ENCODE assay signal across 1 cellular context in the genomic region with DNA sequence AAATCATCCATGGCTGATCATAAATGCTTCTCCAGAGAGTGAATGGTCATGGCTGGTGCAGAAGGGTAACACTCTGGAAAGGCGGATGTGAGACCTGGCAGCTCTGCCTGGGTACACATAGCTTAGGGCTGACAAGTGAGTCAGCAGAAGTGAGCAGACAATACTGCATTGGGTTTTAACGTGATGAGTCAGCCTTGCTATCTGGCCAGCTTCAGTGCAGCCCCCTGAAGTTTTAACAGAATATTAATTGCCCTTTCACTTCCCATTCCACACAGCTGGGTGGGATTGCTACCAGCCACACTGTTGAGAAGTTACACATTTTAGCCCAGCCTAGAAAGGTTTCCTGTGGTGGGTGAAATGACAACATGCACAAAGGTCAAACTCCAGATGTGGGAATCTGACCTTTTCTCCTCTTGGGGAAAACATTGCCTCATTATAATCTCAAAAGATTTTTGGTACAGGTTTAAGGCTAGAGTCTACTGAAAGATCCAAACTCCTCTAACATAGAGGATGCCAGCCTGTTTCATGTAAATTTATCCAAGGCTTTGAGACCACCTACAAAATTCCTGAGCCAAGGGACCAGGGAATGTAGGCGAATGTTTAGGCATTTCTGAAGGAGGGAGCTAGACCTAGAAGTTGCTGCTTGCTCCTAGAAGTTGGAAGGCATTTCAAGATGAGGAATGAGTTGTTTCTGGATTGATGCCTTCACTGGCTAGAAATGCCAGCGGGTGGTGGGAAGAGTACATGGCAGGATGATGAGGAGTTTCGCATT.
TF ChIP-seq lines count a peak whose summit lies in the region.

No MANE protein-coding gene starts in this region.

TF ChIP-seq in GM12878, 131 proteins besides CTCF, POLR2A, EP300 and RAD21 (continued from another document):
- TF ChIP-seq, protein P1, sequence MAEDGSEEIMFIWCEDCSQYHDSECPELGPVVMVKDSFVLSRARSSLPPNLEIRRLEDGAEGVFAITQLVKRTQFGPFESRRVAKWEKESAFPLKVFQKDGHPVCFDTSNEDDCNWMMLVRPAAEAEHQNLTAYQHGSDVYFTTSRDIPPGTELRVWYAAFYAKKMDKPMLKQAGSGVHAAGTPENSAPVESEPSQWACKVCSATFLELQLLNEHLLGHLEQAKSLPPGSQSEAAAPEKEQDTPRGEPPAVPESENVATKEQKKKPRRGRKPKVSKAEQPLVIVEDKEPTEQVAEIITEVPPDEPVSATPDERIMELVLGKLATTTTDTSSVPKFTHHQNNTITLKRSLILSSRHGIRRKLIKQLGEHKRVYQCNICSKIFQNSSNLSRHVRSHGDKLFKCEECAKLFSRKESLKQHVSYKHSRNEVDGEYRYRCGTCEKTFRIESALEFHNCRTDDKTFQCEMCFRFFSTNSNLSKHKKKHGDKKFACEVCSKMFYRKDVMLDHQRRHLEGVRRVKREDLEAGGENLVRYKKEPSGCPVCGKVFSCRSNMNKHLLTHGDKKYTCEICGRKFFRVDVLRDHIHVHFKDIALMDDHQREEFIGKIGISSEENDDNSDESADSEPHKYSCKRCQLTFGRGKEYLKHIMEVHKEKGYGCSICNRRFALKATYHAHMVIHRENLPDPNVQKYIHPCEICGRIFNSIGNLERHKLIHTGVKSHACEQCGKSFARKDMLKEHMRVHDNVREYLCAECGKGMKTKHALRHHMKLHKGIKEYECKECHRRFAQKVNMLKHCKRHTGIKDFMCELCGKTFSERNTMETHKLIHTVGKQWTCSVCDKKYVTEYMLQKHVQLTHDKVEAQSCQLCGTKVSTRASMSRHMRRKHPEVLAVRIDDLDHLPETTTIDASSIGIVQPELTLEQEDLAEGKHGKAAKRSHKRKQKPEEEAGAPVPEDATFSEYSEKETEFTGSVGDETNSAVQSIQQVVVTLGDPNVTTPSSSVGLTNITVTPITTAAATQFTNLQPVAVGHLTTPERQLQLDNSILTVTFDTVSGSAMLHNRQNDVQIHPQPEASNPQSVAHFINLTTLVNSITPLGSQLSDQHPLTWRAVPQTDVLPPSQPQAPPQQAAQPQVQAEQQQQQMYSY (CRISPR knock-in tag; IDR thresholded peaks at IDR 0.05): no peak
- TF ChIP-seq KDM1A (IDR thresholded peaks at IDR 0.05; ENCODE audit: borderline replicate concordance): no peak
- TF ChIP-seq, protein P2, sequence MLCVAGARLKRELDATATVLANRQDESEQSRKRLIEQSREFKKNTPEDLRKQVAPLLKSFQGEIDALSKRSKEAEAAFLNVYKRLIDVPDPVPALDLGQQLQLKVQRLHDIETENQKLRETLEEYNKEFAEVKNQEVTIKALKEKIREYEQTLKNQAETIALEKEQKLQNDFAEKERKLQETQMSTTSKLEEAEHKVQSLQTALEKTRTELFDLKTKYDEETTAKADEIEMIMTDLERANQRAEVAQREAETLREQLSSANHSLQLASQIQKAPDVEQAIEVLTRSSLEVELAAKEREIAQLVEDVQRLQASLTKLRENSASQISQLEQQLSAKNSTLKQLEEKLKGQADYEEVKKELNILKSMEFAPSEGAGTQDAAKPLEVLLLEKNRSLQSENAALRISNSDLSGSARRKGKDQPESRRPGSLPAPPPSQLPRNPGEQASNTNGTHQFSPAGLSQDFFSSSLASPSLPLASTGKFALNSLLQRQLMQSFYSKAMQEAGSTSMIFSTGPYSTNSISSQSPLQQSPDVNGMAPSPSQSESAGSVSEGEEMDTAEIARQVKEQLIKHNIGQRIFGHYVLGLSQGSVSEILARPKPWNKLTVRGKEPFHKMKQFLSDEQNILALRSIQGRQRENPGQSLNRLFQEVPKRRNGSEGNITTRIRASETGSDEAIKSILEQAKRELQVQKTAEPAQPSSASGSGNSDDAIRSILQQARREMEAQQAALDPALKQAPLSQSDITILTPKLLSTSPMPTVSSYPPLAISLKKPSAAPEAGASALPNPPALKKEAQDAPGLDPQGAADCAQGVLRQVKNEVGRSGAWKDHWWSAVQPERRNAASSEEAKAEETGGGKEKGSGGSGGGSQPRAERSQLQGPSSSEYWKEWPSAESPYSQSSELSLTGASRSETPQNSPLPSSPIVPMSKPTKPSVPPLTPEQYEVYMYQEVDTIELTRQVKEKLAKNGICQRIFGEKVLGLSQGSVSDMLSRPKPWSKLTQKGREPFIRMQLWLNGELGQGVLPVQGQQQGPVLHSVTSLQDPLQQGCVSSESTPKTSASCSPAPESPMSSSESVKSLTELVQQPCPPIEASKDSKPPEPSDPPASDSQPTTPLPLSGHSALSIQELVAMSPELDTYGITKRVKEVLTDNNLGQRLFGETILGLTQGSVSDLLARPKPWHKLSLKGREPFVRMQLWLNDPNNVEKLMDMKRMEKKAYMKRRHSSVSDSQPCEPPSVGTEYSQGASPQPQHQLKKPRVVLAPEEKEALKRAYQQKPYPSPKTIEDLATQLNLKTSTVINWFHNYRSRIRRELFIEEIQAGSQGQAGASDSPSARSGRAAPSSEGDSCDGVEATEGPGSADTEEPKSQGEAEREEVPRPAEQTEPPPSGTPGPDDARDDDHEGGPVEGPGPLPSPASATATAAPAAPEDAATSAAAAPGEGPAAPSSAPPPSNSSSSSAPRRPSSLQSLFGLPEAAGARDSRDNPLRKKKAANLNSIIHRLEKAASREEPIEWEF (IDR thresholded peaks at IDR 0.05; ENCODE audit: insufficient replicate concordance, low read depth, low read length): no peak
- TF ChIP-seq SPI1 (IDR thresholded peaks at IDR 0.05; ENCODE audit: borderline replicate concordance, insufficient read depth, low read depth, low read length): peak; percentile 93
- peak; percentile 99 for TF ChIP-seq MTA2 (IDR thresholded peaks at IDR 0.05; ENCODE audit: low read depth)
- TF ChIP-seq YY1 (IDR thresholded peaks at IDR 0.05; ENCODE audit: low read depth, low read length): peak; percentile 4; the same call in 1 of the 2 replicates
- TF ChIP-seq SUPT20H (IDR thresholded peaks at IDR 0.05; ENCODE audit: borderline replicate concordance, control insufficient read depth, low read depth, low read length): no peak
- TF ChIP-seq KAT2A (conservative IDR thresholded peaks at IDR 0.05; ENCODE audit: control insufficient read depth, low read depth, low read length): no peak
- TF ChIP-seq RCOR1 (conservative IDR thresholded peaks at IDR 0.05; ENCODE audit: low read depth, low read length): 0 out of 2 replicates have a peak, but pooled peaks have one; percentile 60
- no peak for TF ChIP-seq TAF1 (IDR thresholded peaks at IDR 0.05; ENCODE audit: borderline replicate concordance, low read depth, low read length)
- TF ChIP-seq BACH1 (IDR thresholded peaks at IDR 0.05; ENCODE audit: borderline replicate concordance): peak; percentile 100
- TF ChIP-seq, protein P3, sequence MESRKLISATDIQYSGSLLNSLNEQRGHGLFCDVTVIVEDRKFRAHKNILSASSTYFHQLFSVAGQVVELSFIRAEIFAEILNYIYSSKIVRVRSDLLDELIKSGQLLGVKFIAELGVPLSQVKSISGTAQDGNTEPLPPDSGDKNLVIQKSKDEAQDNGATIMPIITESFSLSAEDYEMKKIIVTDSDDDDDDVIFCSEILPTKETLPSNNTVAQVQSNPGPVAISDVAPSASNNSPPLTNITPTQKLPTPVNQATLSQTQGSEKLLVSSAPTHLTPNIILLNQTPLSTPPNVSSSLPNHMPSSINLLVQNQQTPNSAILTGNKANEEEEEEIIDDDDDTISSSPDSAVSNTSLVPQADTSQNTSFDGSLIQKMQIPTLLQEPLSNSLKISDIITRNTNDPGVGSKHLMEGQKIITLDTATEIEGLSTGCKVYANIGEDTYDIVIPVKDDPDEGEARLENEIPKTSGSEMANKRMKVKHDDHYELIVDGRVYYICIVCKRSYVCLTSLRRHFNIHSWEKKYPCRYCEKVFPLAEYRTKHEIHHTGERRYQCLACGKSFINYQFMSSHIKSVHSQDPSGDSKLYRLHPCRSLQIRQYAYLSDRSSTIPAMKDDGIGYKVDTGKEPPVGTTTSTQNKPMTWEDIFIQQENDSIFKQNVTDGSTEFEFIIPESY (IDR thresholded peaks at IDR 0.05): no peak
- TF ChIP-seq FOS (IDR thresholded peaks at IDR 0.05; ENCODE audit: borderline replicate concordance, extremely low read depth, insufficient read length): no peak
- TF ChIP-seq WRNIP1 (IDR thresholded peaks at IDR 0.05; ENCODE audit: borderline replicate concordance, low read depth, low read length): no peak
- no peak for TF ChIP-seq SMC3 (IDR thresholded peaks at IDR 0.05; ENCODE audit: borderline replicate concordance, low read length)
- TF ChIP-seq RFX5 (IDR thresholded peaks at IDR 0.05; ENCODE audit: low read depth, low read length): no peak
- TF ChIP-seq CREM (IDR thresholded peaks at IDR 0.05; ENCODE audit: low read depth): peak; percentile 71
- TF ChIP-seq, protein P4, sequence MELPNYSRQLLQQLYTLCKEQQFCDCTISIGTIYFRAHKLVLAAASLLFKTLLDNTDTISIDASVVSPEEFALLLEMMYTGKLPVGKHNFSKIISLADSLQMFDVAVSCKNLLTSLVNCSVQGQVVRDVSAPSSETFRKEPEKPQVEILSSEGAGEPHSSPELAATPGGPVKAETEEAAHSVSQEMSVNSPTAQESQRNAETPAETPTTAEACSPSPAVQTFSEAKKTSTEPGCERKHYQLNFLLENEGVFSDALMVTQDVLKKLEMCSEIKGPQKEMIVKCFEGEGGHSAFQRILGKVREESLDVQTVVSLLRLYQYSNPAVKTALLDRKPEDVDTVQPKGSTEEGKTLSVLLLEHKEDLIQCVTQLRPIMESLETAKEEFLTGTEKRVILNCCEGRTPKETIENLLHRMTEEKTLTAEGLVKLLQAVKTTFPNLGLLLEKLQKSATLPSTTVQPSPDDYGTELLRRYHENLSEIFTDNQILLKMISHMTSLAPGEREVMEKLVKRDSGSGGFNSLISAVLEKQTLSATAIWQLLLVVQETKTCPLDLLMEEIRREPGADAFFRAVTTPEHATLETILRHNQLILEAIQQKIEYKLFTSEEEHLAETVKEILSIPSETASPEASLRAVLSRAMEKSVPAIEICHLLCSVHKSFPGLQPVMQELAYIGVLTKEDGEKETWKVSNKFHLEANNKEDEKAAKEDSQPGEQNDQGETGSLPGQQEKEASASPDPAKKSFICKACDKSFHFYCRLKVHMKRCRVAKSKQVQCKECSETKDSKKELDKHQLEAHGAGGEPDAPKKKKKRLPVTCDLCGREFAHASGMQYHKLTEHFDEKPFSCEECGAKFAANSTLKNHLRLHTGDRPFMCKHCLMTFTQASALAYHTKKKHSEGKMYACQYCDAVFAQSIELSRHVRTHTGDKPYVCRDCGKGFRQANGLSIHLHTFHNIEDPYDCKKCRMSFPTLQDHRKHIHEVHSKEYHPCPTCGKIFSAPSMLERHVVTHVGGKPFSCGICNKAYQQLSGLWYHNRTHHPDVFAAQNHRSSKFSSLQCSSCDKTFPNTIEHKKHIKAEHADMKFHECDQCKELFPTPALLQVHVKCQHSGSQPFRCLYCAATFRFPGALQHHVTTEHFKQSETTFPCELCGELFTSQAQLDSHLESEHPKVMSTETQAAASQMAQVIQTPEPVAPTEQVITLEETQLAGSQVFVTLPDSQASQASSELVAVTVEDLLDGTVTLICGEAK (IDR thresholded peaks at IDR 0.05; ENCODE audit: borderline replicate concordance): no peak
